ENCODE assay signal across 8 cellular contexts in the genomic region with DNA sequence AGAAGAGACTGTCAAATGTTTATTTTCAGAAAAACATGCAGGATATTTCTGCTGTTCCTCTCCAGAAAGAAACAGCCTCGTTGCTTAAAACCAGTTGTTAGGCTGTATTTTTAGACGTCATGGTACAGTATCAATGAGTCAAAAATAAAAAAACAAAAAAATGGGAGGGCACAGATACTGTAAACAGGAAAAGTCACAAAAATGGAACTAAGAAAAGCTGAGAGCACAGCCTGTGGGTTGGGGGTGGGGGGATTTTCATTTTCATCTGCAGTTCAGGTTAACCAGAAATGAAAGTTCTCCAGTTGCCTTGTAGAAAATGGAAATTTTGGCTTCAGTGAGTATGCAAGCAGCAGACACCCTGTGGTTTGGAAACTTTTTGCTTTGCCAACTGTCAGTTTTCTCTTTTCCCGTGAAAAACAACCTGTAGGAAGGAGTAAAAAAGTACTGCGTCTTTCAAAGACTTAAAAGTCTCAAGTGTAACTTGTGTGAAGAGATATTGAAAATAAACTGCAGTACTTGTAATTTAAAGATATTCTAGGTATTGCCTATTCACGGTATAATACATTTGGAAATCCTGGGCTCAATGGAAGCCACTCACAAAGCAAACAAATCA. TPM values are rescaled to one million over a fixed set of nuclear protein-coding genes. Genes with fewer than 3 reads are reported as not detected.
A peak's percentile ranks its signal among the peaks of the same experiment; 100 is the strongest.
DNase-seq lines count a peak whose midpoint lies in the region; ATAC-seq and TF ChIP-seq lines count a peak whose summit lies in the region.
"Had no signal": no experiment of that assay in that cellular context is flagged by ENCODE, and none has a peak within 500 bp of the region (broad histone marks: within the 10 kb centered on the region; RNA-seq: fewer than 3 reads in every experiment).

No MANE protein-coding gene starts in this region.

- H3K27ac Mint-ChIP-seq in activated CD8-positive, alpha-beta T cell treated with anti-CD3 and anti-CD28 coated beads for 36 hours = peak overlapping the region; percentile 92

- POLR2A ChIA-PET in activated CD8-positive, alpha-beta T cell treated with anti-CD3 and anti-CD28 coated beads for 36 hours (lab: Charles Lee) = interaction anchor here (0.7 kb wide), 1 partner anchor 21 kb away, joined by 5 read pairs; no protein-coding TSS in a partner anchor

- intact Hi-C loops in activated CD8-positive, alpha-beta T cell treated with anti-CD3 and anti-CD28 coated beads for 36 hours (cut with micrococcal nuclease) = loop anchor here (5.0 to 10.0 kb wide), 2 partner anchors 100 to 348 kb away; no protein-coding TSS in a partner anchor

- H3K4me1 ChIP-seq in osteoblast (ENCODE audit: insufficient read depth, low read length) = peaks cover 20% of the 10 kb centered on the region

- ATAC-seq in GM19328 (IDR thresholded peaks at IDR 0.05; ENCODE audit: unreplicated experiment) = peak; percentile 78
- peak; percentile 76 for ATAC-seq in HG03064 (IDR thresholded peaks at IDR 0.05; ENCODE audit: low read depth, unreplicated experiment)
- ATAC-seq in activated CD8-positive, alpha-beta T cell treated with anti-CD3 and anti-CD28 coated beads for 36 hours = peak; percentile 87

- H4K20me1 ChIP-seq in osteoblast (ENCODE audit: insufficient read depth, low read length) = no peaks in the 10 kb centered on the region

- no peaks in the 10 kb centered on the region for H3K36me3 Mint-ChIP-seq in activated CD8-positive, alpha-beta T cell treated with anti-CD3 and anti-CD28 coated beads for 36 hours (ENCODE audit: low read depth)

- no peaks in the 10 kb centered on the region for H3K9me3 ChIP-seq in osteoblast (ENCODE audit: low read depth, low read length)

- no peak for TF ChIP-seq CTCF in activated CD8-positive, alpha-beta T cell treated with anti-CD3 and anti-CD28 coated beads for 36 hours (IDR thresholded peaks at IDR 0.05)
- TF ChIP-seq CTCF in osteoblast (IDR thresholded peaks at IDR 0.05; ENCODE audit: extremely low read depth, low read depth, low read length) = no peak

- no peaks in the 10 kb centered on the region for H3K27me3 ChIP-seq in osteoblast (ENCODE audit: insufficient read depth, low read length)

- H3K27me3 Mint-ChIP-seq in activated CD8-positive, alpha-beta T cell treated with anti-CD3 and anti-CD28 coated beads for 36 hours = no peaks in the 10 kb centered on the region

- peak overlapping the region; percentile 14 for H3K27ac ChIP-seq in osteoblast (ENCODE audit: low read depth, low read length)
- H3K27ac ChIP-seq: SK-N-MC had no signal

- H3K9me3 Mint-ChIP-seq in activated CD8-positive, alpha-beta T cell treated with anti-CD3 and anti-CD28 coated beads for 36 hours = peaks cover 2% of the 10 kb centered on the region

- peak overlapping the region; percentile 43 for H3K4me3 ChIP-seq in osteoblast (ENCODE audit: insufficient read depth, low read length)
- H3K4me3 ChIP-seq: SK-N-MC had no signal

- no peaks in the 10 kb centered on the region for H3K36me3 ChIP-seq in osteoblast (ENCODE audit: insufficient read depth, low read length)

- peaks cover 45% of the 10 kb centered on the region for H3K4me1 Mint-ChIP-seq in activated CD8-positive, alpha-beta T cell treated with anti-CD3 and anti-CD28 coated beads for 36 hours (ENCODE audit: low read depth)

- H3K79me2 ChIP-seq in osteoblast (ENCODE audit: insufficient read depth, low read length) = no peaks in the 10 kb centered on the region

- peak overlapping the region; percentile 44 for H3K4me3 Mint-ChIP-seq in activated CD8-positive, alpha-beta T cell treated with anti-CD3 and anti-CD28 coated beads for 36 hours

- peak; percentile 83 for DNase-seq in activated CD8-positive, alpha-beta T cell treated with anti-CD3 and anti-CD28 coated beads for 36 hours
- DNase-seq in osteoblast (ENCODE audit: insufficient read length, low spot score, missing footprints) = no peak
- DNase-seq in midbrain (lab: John Stamatoyannopoulos, UW) = no peak
- no peak for DNase-seq in kidney glomerular epithelial cell (lab: John Stamatoyannopoulos, UW)
- no peak for DNase-seq in SK-N-DZ (ENCODE audit: low spot score)

- peak overlapping the region; percentile 56 for H2AFZ ChIP-seq in osteoblast (ENCODE audit: low read length)

- CTCF ChIA-PET in activated CD8-positive, alpha-beta T cell treated with anti-CD3 and anti-CD28 coated beads for 36 hours (lab: Charles Lee) = interaction anchor here (1.0 to 9.4 kb wide), 8 partner anchors 8 to 206 kb away, joined by 3 to 60 read pairs (median 6); no protein-coding TSS in a partner anchor

- H3K4me2 ChIP-seq in osteoblast (ENCODE audit: insufficient read depth, low read length) = peak overlapping the region; percentile 47

RNA-seq across cellular contexts. Expression of gene FRMD4B, which starts 59.0 kb away (rescaled TPM):
- 10 to 100 TPM; 11.7 to 11.8 TPM for total RNA-seq in activated CD8-positive, alpha-beta T cell treated with anti-CD3 and anti-CD28 coated beads for 36 hours
- total RNA-seq in osteoblast = 0.72 and 0.88 TPM in 2 replicates
- polyA plus RNA-seq in SK-N-DZ (2014; cell fraction: cytosol; rRNA removed) = 30.9 and 32.3 TPM in 2 replicates
- 29.1 and 29.7 TPM in 2 replicates for polyA plus RNA-seq in SK-N-DZ (2014; cell fraction: nucleus; rRNA removed)
